Comparison of ENCODE assay signal across 13 cellular contexts in the genomic region with DNA sequence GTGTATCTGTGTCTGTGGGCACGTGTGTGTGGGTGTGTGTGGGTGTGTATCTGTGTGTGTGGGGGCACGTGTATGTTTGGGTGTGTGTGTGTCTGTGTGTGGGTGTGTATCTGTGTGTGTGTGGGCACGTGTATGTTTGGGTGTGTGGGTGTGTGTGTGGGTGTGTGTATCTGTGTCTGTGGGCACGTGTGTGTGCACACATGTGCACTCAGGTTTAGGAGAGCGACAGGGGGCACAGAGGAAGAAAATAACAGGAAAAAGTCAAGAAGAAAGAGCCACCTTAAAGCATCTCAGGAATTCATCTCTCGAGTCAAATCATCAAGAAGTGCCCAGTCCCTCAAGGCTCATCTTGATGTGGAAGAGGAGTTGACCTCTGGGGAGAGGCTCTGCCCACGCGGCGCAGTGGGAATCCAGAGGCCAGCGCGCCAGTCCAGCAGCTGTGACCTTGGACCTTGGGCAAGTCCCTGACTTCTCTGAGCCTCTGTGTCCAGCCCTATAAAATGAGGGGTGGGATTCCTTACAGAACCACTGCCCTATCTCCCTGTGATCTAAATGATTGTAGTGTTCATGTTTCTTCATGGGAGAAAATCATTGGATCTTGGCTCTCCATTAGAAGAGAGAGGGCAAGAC.
DNase-seq lines count a peak whose midpoint lies in the region; ATAC-seq, FAIRE-seq and TF ChIP-seq lines count a peak whose summit lies in the region.
"Had no signal": no experiment of that assay in that cellular context is flagged by ENCODE, and none has a peak within 500 bp of the region (broad histone marks: within the 10 kb centered on the region; RNA-seq: fewer than 3 reads in every experiment).

No MANE protein-coding gene starts in this region.

- no peak for ATAC-seq in GM21515 (IDR thresholded peaks at IDR 0.05; ENCODE audit: unreplicated experiment)

- no peak overlapping the region for H3K4me3 Mint-ChIP-seq in T-helper 2 cell treated with Interferon-gamma antibody and Interleukin-4, amounts not matched to agents 5 μg/mL and 100 μg/mL, for 36 hours
- no peak overlapping the region for H3K4me3 Mint-ChIP-seq in mesothelial cell of epicardium

- H2BK120ac ChIP-seq in H1 (replicated peaks; ENCODE audit: low read depth, low read length), result no peak overlapping the region

- H3K27me3 ChIP-seq in H1 (replicated peaks in 1 of 4; ENCODE audit: control insufficient read depth in 3 of 4, extremely low read depth in 1 of 4, insufficient read depth in 3 of 4, low read length in 3 of 4) (no peaks in the 10 kb centered on the region; a peak in 1 of 7 replicates), tibial nerve (no peaks in the 10 kb centered on the region)
- H3K27me3 ChIP-seq: adrenal gland had no signal

- TF ChIP-seq EP300 in H1 (IDR thresholded peaks at IDR 0.05; ENCODE audit: borderline replicate concordance in 1 of 2, low read depth in 2 of 2, low read length in 2 of 2) (no peak), tibial nerve (IDR thresholded peaks at IDR 0.05) (no peak)

- CTCF ChIA-PET in H1 (lab: Charles Lee; ENCODE audit: partially characterized antibody), result interaction anchor here (1.3 to 1.5 kb wide), 2 partner anchors 12 to 186 kb away, joined by 4 to 7 read pairs; no protein-coding TSS in a partner anchor

- POLR2A ChIA-PET in H1 (lab: Charles Lee; ENCODE audit: partially characterized antibody), result no interaction called here

- 92% methylated on average over 9 of the region's 11 CpGs; no CpG with 5 or more reads in 1 of the 2 experiments for WGBS in H1 (ENCODE audit: extremely low coverage in 1 of 2, insufficient coverage in 1 of 2, insufficient read length in 1 of 2, insufficient replicate concordance in 2 of 2, low coverage in 1 of 2, low lambda C conversion rate in 2 of 2, missing lambda C conversion rate in 1 of 2), 2 experiments
- WGBS in tibial nerve, 2 donors, result 63 to 64% methylated on average over 9 of the region's 11 CpGs

- H4K5ac ChIP-seq in H1 (ENCODE audit: insufficient read length, low read depth, low read length), result no peak overlapping the region

- TF ChIP-seq RAD21 in H1 (IDR thresholded peaks at IDR 0.05 in 1 of 2, conservative IDR thresholded peaks at IDR 0.05 in 1 of 2; ENCODE audit: low read depth in 2 of 2, low read length in 2 of 2), result no peak

- H3K79me1 ChIP-seq in H1 (ENCODE audit: low read depth, low read length), result no peaks in the 10 kb centered on the region

- peaks cover 4% of the 10 kb centered on the region for H3K36me3 Mint-ChIP-seq in T-helper 2 cell treated with Interferon-gamma antibody and Interleukin-4, amounts not matched to agents 5 μg/mL and 100 μg/mL, for 36 hours (ENCODE audit: low read depth)
- peaks cover 2% of the 10 kb centered on the region for H3K36me3 Mint-ChIP-seq in mesothelial cell of epicardium

- H3K23ac ChIP-seq in H1 (ENCODE audit: insufficient read length), result no peak overlapping the region

- H2AFZ ChIP-seq in H1 (ENCODE audit: low read length), result no peak overlapping the region

- H3K79me2 ChIP-seq in H1 (ENCODE audit: control insufficient read depth in 1 of 2, insufficient read depth in 2 of 2, low read length in 2 of 2), result no peaks in the 10 kb centered on the region

- H2BK15ac ChIP-seq in H1 (ENCODE audit: low read length), result no peak overlapping the region

- H3K18ac ChIP-seq in H1 (ENCODE audit: extremely low read depth, low read length), result no peak overlapping the region

- H4K91ac ChIP-seq in H1 (replicated peaks; ENCODE audit: insufficient read length, low read length), result no peak overlapping the region

- no peak overlapping the region for H3K56ac ChIP-seq in H1 (replicated peaks; ENCODE audit: insufficient read length, low read depth, low read length)

- no peak overlapping the region for H3K4me3 ChIP-seq in H1 (ENCODE audit: extremely low read depth in 1 of 4, insufficient read depth in 2 of 4, low read depth in 3 of 4, low read length in 4 of 4)
- H3K4me3 ChIP-seq in tibial nerve, result no peak overlapping the region
- H3K4me3 ChIP-seq: adrenal gland had no signal

- DNase-seq in T-helper 2 cell treated with Interferon-gamma antibody and Interleukin-4, amounts not matched to agents 5 μg/mL and 100 μg/mL, for 36 hours (ENCODE audit: low spot score), result no peak
- DNase-seq in T-helper 2 cell (no peak), H1 (ENCODE audit: low read depth in 1 of 2, low spot score in 2 of 2) (no peak), mesothelial cell of epicardium (ENCODE audit: low spot score in 2 of 2, unreplicated experiment in 2 of 2) (no peak), tibial nerve (ENCODE audit: low spot score in 2 of 2) (no peak), NCI-H1436 (lab: John Stamatoyannopoulos, UW) (no peak), GM19239 (ENCODE audit: insufficient read length, low spot score) (no peak)
- DNase-seq: 8988T, Calu3, foreskin melanocyte had no signal

- FAIRE-seq in H1 (lab: Jason Lieb, UNC), result no peak
- no peak for FAIRE-seq in GM19239 (lab: Jason Lieb, UNC)
- FAIRE-seq: TTC549 had no signal

- H3K14ac ChIP-seq in H1 (ENCODE audit: insufficient read length), result no peak overlapping the region

- H3K27me3 Mint-ChIP-seq in T-helper 2 cell treated with Interferon-gamma antibody and Interleukin-4, amounts not matched to agents 5 μg/mL and 100 μg/mL, for 36 hours (ENCODE audit: low read depth), result no peaks in the 10 kb centered on the region
- H3K27me3 Mint-ChIP-seq in mesothelial cell of epicardium (ENCODE audit: low read depth), result no peaks in the 10 kb centered on the region

- no peak overlapping the region for H2BK5ac ChIP-seq in H1 (ENCODE audit: low read depth, low read length)

- no peaks in the 10 kb centered on the region for H3K36me3 ChIP-seq in H1 (ENCODE audit: control insufficient read depth in 2 of 4, insufficient read depth in 4 of 4, low read length in 3 of 4)
- peaks cover 0 to 25% (median 0%) of the 10 kb centered on the region in 3 donors for H3K36me3 ChIP-seq in tibial nerve
- H3K36me3 ChIP-seq: adrenal gland had no signal

- H3K4me1 ChIP-seq in H1 (replicated peaks in 1 of 4; ENCODE audit: control insufficient read depth in 3 of 4, insufficient read depth in 4 of 4, low read length in 3 of 4) (peaks cover 0 to 2% (median 0%) of the 10 kb centered on the region in 4 experiments; a peak in 1 of 7 replicates), tibial nerve (peaks cover 0 to 41% (median 11%) of the 10 kb centered on the region in 4 donors)

- TF ChIP-seq CTCF in H1 (IDR thresholded peaks at IDR 0.05; ENCODE audit: control extremely low read depth in 1 of 3, insufficient read depth in 1 of 3, low read depth in 1 of 3, low read length in 3 of 3) (no peak), mesothelial cell of epicardium (IDR thresholded peaks at IDR 0.05; ENCODE audit: unreplicated experiment) (no peak), tibial nerve (IDR thresholded peaks at IDR 0.05) (no peak)

- H3K4me2 ChIP-seq in H1 (ENCODE audit: insufficient read depth in 1 of 2, low read depth in 2 of 2, low read length in 2 of 2), result no peak overlapping the region

- H3K27ac ChIP-seq in H1 (ENCODE audit: low read depth, low read length) (no peak overlapping the region), tibial nerve (peak overlapping the region; percentile 41 to 88 (median 60))

- no peak overlapping the region for H2BK20ac ChIP-seq in H1 (ENCODE audit: low read length)

- TF ChIP-seq POLR2A in H1 (IDR thresholded peaks at IDR 0.05; ENCODE audit: control extremely low read depth in 1 of 2, low read depth in 2 of 2, low read length in 2 of 2) (no peak), tibial nerve (IDR thresholded peaks at IDR 0.05) (no peak)

- no peak overlapping the region for H2BK12ac ChIP-seq in H1 (ENCODE audit: low read depth, low read length)

- H4K20me1 ChIP-seq in H1 (replicated peaks in 1 of 2; ENCODE audit: control insufficient read depth in 1 of 2, insufficient read depth in 2 of 2, low read length in 2 of 2), result peaks cover 0 to 4% of the 10 kb centered on the region in 2 experiments

- 0 out of 2 replicates have a peak overlapping the region, but pooled peaks have one; percentile 5 for H4K8ac ChIP-seq in H1 (ENCODE audit: extremely low read depth, insufficient read depth, low read length)

- no peaks in the 10 kb centered on the region for H3K9me3 ChIP-seq in H1 (ENCODE audit: insufficient read depth in 2 of 2, low read depth in 1 of 2, low read length in 1 of 2)
- H3K9me3 ChIP-seq in tibial nerve, result no peaks in the 10 kb centered on the region
- H3K9me3 ChIP-seq: adrenal gland had no signal

- H2AK5ac ChIP-seq in H1 (ENCODE audit: low read depth, low read length), result no peak overlapping the region

- no peaks in the 10 kb centered on the region for H3K9me3 Mint-ChIP-seq in T-helper 2 cell treated with Interferon-gamma antibody and Interleukin-4, amounts not matched to agents 5 μg/mL and 100 μg/mL, for 36 hours
- no peaks in the 10 kb centered on the region for H3K9me3 Mint-ChIP-seq in mesothelial cell of epicardium

- H3K27ac Mint-ChIP-seq in T-helper 2 cell treated with Interferon-gamma antibody and Interleukin-4, amounts not matched to agents 5 μg/mL and 100 μg/mL, for 36 hours, result peak overlapping the region; percentile 33
- peak overlapping the region; percentile 19 for H3K27ac Mint-ChIP-seq in mesothelial cell of epicardium

- no peak overlapping the region for H3K4ac ChIP-seq in H1 (replicated peaks; ENCODE audit: insufficient read length, low read depth, low read length)

- H3K4me1 Mint-ChIP-seq in T-helper 2 cell treated with Interferon-gamma antibody and Interleukin-4, amounts not matched to agents 5 μg/mL and 100 μg/mL, for 36 hours (ENCODE audit: low read depth), result peaks cover 4% of the 10 kb centered on the region
- H3K4me1 Mint-ChIP-seq in mesothelial cell of epicardium, result peaks cover 20% of the 10 kb centered on the region

- H3K9ac ChIP-seq in H1 (replicated peaks in 1 of 4; ENCODE audit: extremely low read depth in 1 of 4, low read depth in 3 of 4, low read length in 3 of 4), result no peak overlapping the region

- peaks cover 8% of the 10 kb centered on the region; the same call in 1 of the 2 replicates for H3K23me2 ChIP-seq in H1 (ENCODE audit: low read depth, low read length)

TF ChIP-seq in H1, 55 proteins besides CTCF, POLR2A, EP300 and RAD21 (continues in another document):
- TF ChIP-seq, protein P1, sequence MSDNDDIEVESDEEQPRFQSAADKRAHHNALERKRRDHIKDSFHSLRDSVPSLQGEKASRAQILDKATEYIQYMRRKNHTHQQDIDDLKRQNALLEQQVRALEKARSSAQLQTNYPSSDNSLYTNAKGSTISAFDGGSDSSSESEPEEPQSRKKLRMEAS (IDR thresholded peaks at IDR 0.05), result no peak
- TF ChIP-seq HDAC2 (IDR thresholded peaks at IDR 0.05; ENCODE audit: borderline replicate concordance in 1 of 2, low read depth in 2 of 2, low read length in 2 of 2) (no peak), PHF8 (conservative IDR thresholded peaks at IDR 0.05; ENCODE audit: low read depth, low read length) (no peak), YY1 (IDR thresholded peaks at IDR 0.05; ENCODE audit: low read depth, low read length) (no peak)
